ENCODE assay signal across 31 cellular contexts in genomic region chr2:39232141-39232540, GRCh38. TPM values are rescaled to one million over a fixed set of nuclear protein-coding genes. Genes with fewer than 3 reads are reported as not detected.
"Had no signal": no experiment of that assay in that cellular context is flagged by ENCODE, and none has a peak within 500 bp of the region (broad histone marks: within the 10 kb centered on the region; RNA-seq: fewer than 3 reads in every experiment).

No MANE protein-coding gene starts in this region.

- H3K4me3 Mint-ChIP-seq: activated naive CD4-positive, alpha-beta T cell treated with anti-CD3 and anti-CD28 coated beads for 36 hours; activated naive CD8-positive, alpha-beta T cell treated with anti-CD3 and anti-CD28 coated beads for 36 hours; brain; immature natural killer cell; mesothelial cell of epicardium; naive thymus-derived CD4-positive, alpha-beta T cell had no signal

- H3K4me3 ChIP-seq: adrenal gland, cardiac muscle cell, coronary artery, dorsolateral prefrontal cortex, heart left ventricle, pancreas, prostate gland, spleen, transverse colon had no signal

- H3K36me3 ChIP-seq: adrenal gland, cardiac muscle cell, heart left ventricle, pancreas, prostate gland, spleen, transverse colon had no signal

- ATAC-seq: heart left ventricle; left colon; naive thymus-derived CD4-positive, alpha-beta T cell; pancreas had no signal

- H3K9me3 ChIP-seq: adrenal gland, pancreas, prostate gland, transverse colon had no signal

- H3K27me3 Mint-ChIP-seq: activated naive CD8-positive, alpha-beta T cell treated with anti-CD3 and anti-CD28 coated beads for 36 hours; brain had no signal

- H3K27me3 ChIP-seq: adrenal gland, cardiac muscle cell, dorsolateral prefrontal cortex, heart left ventricle, pancreas, spleen, transverse colon had no signal

- DNase-seq: activated CD4-positive, alpha-beta T cell treated with anti-CD3 and anti-CD28 coated beads for 4 hours; activated CD4-positive, alpha-beta T cell treated with anti-CD3 and anti-CD28 coated beads, Interleukin-2, amount 50 U/mL, for 48 hours; activated CD8-positive, alpha-beta memory T cell treated with anti-CD3 and anti-CD28 coated beads for 24 hours; activated effector memory CD4-positive, alpha-beta T cell treated with Interleukin-2 at 50 U/mL for 16 hours; activated naive CD4-positive, alpha-beta T cell treated with anti-CD3 and anti-CD28 coated beads for 36 hours; activated naive CD8-positive, alpha-beta T cell treated with anti-CD3 and anti-CD28 coated beads for 36 hours; adrenal gland; aorta; cerebellar nuclear complex; dorsolateral prefrontal cortex; effector memory CD4-positive, alpha-beta T cell; erythroblast; foreskin fibroblast; heart left ventricle; hypothalamus; immature natural killer cell; kidney; left colon; naive thymus-derived CD4-positive, alpha-beta T cell; pancreas; retina; spleen; stimulated activated naive CD4-positive, alpha-beta T cell; T-helper 9 cell; transverse colon had no signal

- H3K4me1 ChIP-seq: pancreas had no signal

- H3K27ac Mint-ChIP-seq: activated naive CD4-positive, alpha-beta T cell treated with anti-CD3 and anti-CD28 coated beads for 36 hours; activated naive CD8-positive, alpha-beta T cell treated with anti-CD3 and anti-CD28 coated beads for 36 hours; brain; immature natural killer cell; mesothelial cell of epicardium; naive thymus-derived CD4-positive, alpha-beta T cell had no signal

- H3K27ac ChIP-seq: adrenal gland, cardiac muscle cell, coronary artery, dorsolateral prefrontal cortex, heart left ventricle, pancreas, prostate gland, spleen, transverse colon, VCaP had no signal

RNA-seq across cellular contexts. Expression of gene CDKL4, which starts 11.6 kb away (rescaled TPM):
- total RNA-seq: activated naive CD4-positive, alpha-beta T cell treated with anti-CD3 and anti-CD28 coated beads for 36 hours; prostate gland had no signal
